ENCODE assay signal across 8 cellular contexts in the genomic region with DNA sequence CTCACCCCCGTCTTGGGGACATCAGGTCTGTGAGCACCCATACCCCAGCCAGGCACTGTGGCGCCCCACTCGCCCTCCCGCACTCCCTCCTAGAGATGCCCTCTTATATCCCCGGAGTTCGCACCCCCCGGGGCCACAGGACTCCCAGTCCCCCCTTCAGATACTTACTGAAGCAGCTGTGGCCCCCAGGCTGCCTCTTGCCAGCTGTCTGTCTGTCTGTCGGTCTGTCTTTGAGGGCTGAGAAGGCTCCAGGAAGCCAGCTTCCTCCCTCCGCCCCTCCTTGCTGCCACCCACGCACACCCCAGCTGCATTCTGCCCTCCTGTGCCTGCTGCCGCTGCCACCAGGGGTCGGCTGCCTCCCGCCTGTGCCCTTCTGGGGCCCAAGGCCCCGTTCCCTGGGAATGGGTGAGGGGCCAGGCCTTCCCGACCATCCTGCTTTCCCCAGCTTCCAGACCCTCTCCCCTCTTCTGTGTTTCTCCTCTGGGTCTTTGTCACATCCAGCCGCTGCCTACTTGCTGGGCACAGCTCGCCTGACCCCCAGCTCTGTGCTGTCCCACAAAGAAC. TPM values are rescaled to one million over a fixed set of nuclear protein-coding genes. Genes with fewer than 3 reads are reported as not detected.
DNase-seq lines count a peak whose midpoint lies in the region; ATAC-seq and TF ChIP-seq lines count a peak whose summit lies in the region.

A gene (minus strand): TSS at position 226 of the 564 bp plus-strand sequence. CDS start 1,200 bp downstream, outside the sequence.

- H3K27me3 ChIP-seq in right lobe of liver: no peaks in the 10 kb centered on the region

- TF ChIP-seq CTCF in right lobe of liver (IDR thresholded peaks at IDR 0.05): peak in 1 of 4 donors; percentile 11
- TF ChIP-seq CTCF in foreskin fibroblast (IDR thresholded peaks at IDR 0.05; ENCODE audit: low read depth, low read length): no peak

- H3K27ac ChIP-seq in right lobe of liver: peak within 1 kb of the TSS in 2 of 3 donors; percentile 49 to 66

- no peak for TF ChIP-seq POLR2A in right lobe of liver (IDR thresholded peaks at IDR 0.05)

- H3K9me3 ChIP-seq in right lobe of liver: no peaks in the 10 kb centered on the region

- DNase-seq in AML-193 (lab: John Stamatoyannopoulos, UW) (peak; percentile 70), NOMO-1 (lab: John Stamatoyannopoulos, UW; ENCODE audit: unreplicated experiment in 2 of 2) (peak; percentile 81 to 88), activated T-cell treated with anti-CD3 and anti-CD28 coated beads for 48 hours (ENCODE audit: low read depth) (peak; percentile 86), right lobe of liver (peak in 1 of 3 donors; percentile 51), foreskin fibroblast (no peak)
- peak; percentile 84 to 85 for DNase-seq in stimulated activated CD8-positive, alpha-beta memory T cell treated with anti-CD3 and anti-CD28 coated beads, Interleukin-7, amount 100 ng/mL, for 4 hours (ENCODE audit: low read depth in 2 of 2)

- peak within 1 kb of the TSS in 1 of 3 donors; percentile 29 for H3K4me3 ChIP-seq in right lobe of liver
- no peak within 1 kb of the TSS for H3K4me3 ChIP-seq in foreskin fibroblast (ENCODE audit: low read depth in 1 of 2, low read length in 2 of 2)

- WGBS in right lobe of liver (ENCODE audit: insufficient coverage, low coverage, low lambda C conversion rate, missing lambda C conversion rate): 55% methylated on average over 10 of the region's 17 CpGs

- H3K36me3 ChIP-seq in right lobe of liver: no peaks in the 10 kb centered on the region

- ATAC-seq in GM19468 (IDR thresholded peaks at IDR 0.05; ENCODE audit: extremely low read depth, unreplicated experiment) (peak; percentile 27), right lobe of liver (peak; percentile 16 to 50 (median 40)), HG03025 (IDR thresholded peaks at IDR 0.05; ENCODE audit: low FRiP score, unreplicated experiment) (no peak)

- intact Hi-C loops in right lobe of liver (cut with DNase I): no loop called here

- H3K4me1 ChIP-seq in right lobe of liver: peaks cover 0 to 7% (median 0%) of the 10 kb centered on the region in 4 donors

RNA-seq across cellular contexts. Expression of the gene that starts here (rescaled TPM):
- total RNA-seq in right lobe of liver: 1 to 10 TPM in 2 of 6 experiments, under 1 TPM in 4; 0.18 to 5.1 (median 0.73) TPM

Comparison
In these comparisons a context has a peak if more than half of its experiments do, and no peak if none do; other contexts are left out.
1. DNase-seq: peak in AML-193 (2 of 2), NOMO-1 (2 of 2), activated T-cell treated with anti-CD3 and anti-CD28 coated beads for 48 hours (single experiment) and stimulated activated CD8-positive, alpha-beta memory T cell treated with anti-CD3 and anti-CD28 coated beads, Interleukin-7, amount 100 ng/mL, for 4 hours (2 of 2); none in foreskin fibroblast (0 of 2).